10 cellular contexts compared by ENCODE assay signal in genomic region chr7:151552352-151553028, GRCh38. TPM values are rescaled to one million over a fixed set of nuclear protein-coding genes. Genes with fewer than 3 reads are reported as not detected.
DNase-seq lines count a peak whose midpoint lies in the region; ATAC-seq and TF ChIP-seq lines count a peak whose summit lies in the region.
"Had no signal": no experiment of that assay in that cellular context is flagged by ENCODE, and none has a peak within 500 bp of the region (broad histone marks: within the 10 kb centered on the region; RNA-seq: fewer than 3 reads in every experiment).

No MANE protein-coding gene starts in this region.

- H3K4me1 Mint-ChIP-seq in type B pancreatic cell (ENCODE audit: unreplicated experiment) = peaks cover 21% of the 10 kb centered on the region
- H3K4me1 Mint-ChIP-seq in activated naive CD8-positive, alpha-beta T cell treated with anti-CD3 and anti-CD28 coated beads for 36 hours = peaks cover 5% of the 10 kb centered on the region

- no peak overlapping the region for H3K27ac ChIP-seq in PC-9
- no peak overlapping the region for H3K27ac ChIP-seq in hepatocyte
- H3K27ac ChIP-seq: GM23248 had no signal

- WGBS in hepatocyte (ENCODE audit: low lambda C conversion rate, missing lambda C conversion rate) = 65% methylated on average over 10 of the region's 10 CpGs

- H3K4me3 ChIP-seq in PC-9 (no peak overlapping the region; the same call in 1 of the 2 replicates), hepatocyte (no peak overlapping the region)
- H3K4me3 ChIP-seq: GM23248 had no signal

- no peaks in the 10 kb centered on the region for H3K79me2 ChIP-seq in PC-9 (ENCODE audit: low read depth)
- no peaks in the 10 kb centered on the region for H3K79me2 ChIP-seq in hepatocyte

- H3K27ac Mint-ChIP-seq in type B pancreatic cell = peak overlapping the region; percentile 49
- no peak overlapping the region for H3K27ac Mint-ChIP-seq in activated naive CD8-positive, alpha-beta T cell treated with anti-CD3 and anti-CD28 coated beads for 36 hours

- ATAC-seq in HG02678 (IDR thresholded peaks at IDR 0.05; ENCODE audit: unreplicated experiment) = no peak

- no peaks in the 10 kb centered on the region for H3K27me3 Mint-ChIP-seq in type B pancreatic cell
- no peaks in the 10 kb centered on the region for H3K27me3 Mint-ChIP-seq in activated naive CD8-positive, alpha-beta T cell treated with anti-CD3 and anti-CD28 coated beads for 36 hours
- H3K27me3 Mint-ChIP-seq: central memory CD8-positive, alpha-beta T cell had no signal

- no peaks in the 10 kb centered on the region for H3K9me2 ChIP-seq in PC-9 (ENCODE audit: insufficient read depth)
- H3K9me2 ChIP-seq in hepatocyte (replicated peaks; ENCODE audit: insufficient read depth) = no peaks in the 10 kb centered on the region

- intact Hi-C loops in PC-9 (cut with micrococcal nuclease; ENCODE audit: unreplicated experiment) = loop anchor here (2.0 to 5.0 kb wide), 3 partner anchors 32 to 185 kb away; no protein-coding TSS in a partner anchor

- H3K36me3 Mint-ChIP-seq in type B pancreatic cell = no peaks in the 10 kb centered on the region
- no peaks in the 10 kb centered on the region for H3K36me3 Mint-ChIP-seq in activated naive CD8-positive, alpha-beta T cell treated with anti-CD3 and anti-CD28 coated beads for 36 hours

- H4K20me1 ChIP-seq in PC-9 (ENCODE audit: insufficient read depth) = no peaks in the 10 kb centered on the region
- H4K20me1 ChIP-seq in hepatocyte (ENCODE audit: insufficient read depth, poor library complexity, severe bottlenecking) = no peaks in the 10 kb centered on the region

- DNase-seq in SIG-M5 treated with dmso at 0.1 percent for 504 hours (lab: John Stamatoyannopoulos, UW; ENCODE audit: unreplicated experiment) (peak; percentile 30), SIG-M5 (lab: John Stamatoyannopoulos, UW) (no peak), PC-9 (peak; percentile 81 to 93), hepatocyte (ENCODE audit: low spot score) (peak; percentile 28), type B pancreatic cell (ENCODE audit: extremely low spot score, unreplicated experiment) (no peak), HK-2 (ENCODE audit: unreplicated experiment) (no peak)
- no peak for DNase-seq in activated naive CD8-positive, alpha-beta T cell treated with anti-CD3 and anti-CD28 coated beads for 36 hours
- DNase-seq: GM23248 had no signal

- no peaks in the 10 kb centered on the region for H3K9me3 Mint-ChIP-seq in type B pancreatic cell
- no peaks in the 10 kb centered on the region for H3K9me3 Mint-ChIP-seq in activated naive CD8-positive, alpha-beta T cell treated with anti-CD3 and anti-CD28 coated beads for 36 hours
- H3K9me3 Mint-ChIP-seq: central memory CD8-positive, alpha-beta T cell had no signal

- H2AFZ ChIP-seq in PC-9 (no peak overlapping the region), hepatocyte (no peak overlapping the region)
- H2AFZ ChIP-seq: GM23248 had no signal

- TF ChIP-seq CTCF in PC-9 (conservative IDR thresholded peaks at IDR 0.05) = no peak
- no peak for TF ChIP-seq CTCF in hepatocyte (IDR thresholded peaks at IDR 0.05; ENCODE audit: poor library complexity)
- TF ChIP-seq CTCF in type B pancreatic cell (conservative IDR thresholded peaks at IDR 0.05) = no peak

- H3K4me1 ChIP-seq in PC-9 (replicated peaks; ENCODE audit: insufficient read depth) (peaks cover 32% of the 10 kb centered on the region), hepatocyte (ENCODE audit: insufficient read depth) (peaks cover 3% of the 10 kb centered on the region)

- no peaks in the 10 kb centered on the region for H3K27me3 ChIP-seq in PC-9 (ENCODE audit: insufficient read depth, low read depth)
- H3K27me3 ChIP-seq in hepatocyte = no peaks in the 10 kb centered on the region

- no TSS peak for BruUV-seq in PC-9 (replicated peaks; lab: Mats Ljungman, UMichigan)

- H3K4me2 ChIP-seq in PC-9 = peak overlapping the region; percentile 49
- no peak overlapping the region for H3K4me2 ChIP-seq in hepatocyte

- H3K4me3 Mint-ChIP-seq in type B pancreatic cell = no peak overlapping the region
- no peak overlapping the region for H3K4me3 Mint-ChIP-seq in activated naive CD8-positive, alpha-beta T cell treated with anti-CD3 and anti-CD28 coated beads for 36 hours
- H3K4me3 Mint-ChIP-seq: central memory CD8-positive, alpha-beta T cell had no signal

- POLR2A ChIA-PET in PC-9 (lab: Charles Lee; ENCODE audit: unreplicated experiment) = interaction anchor here (0.6 to 0.8 kb wide), 4 partner anchors 33 to 197 kb away, joined by 3 to 9 read pairs (median 6); partner anchors contain the start of gene RHEB

- no peaks in the 10 kb centered on the region for H3K9me3 ChIP-seq in PC-9 (ENCODE audit: insufficient read depth, low read depth)
- no peaks in the 10 kb centered on the region for H3K9me3 ChIP-seq in hepatocyte (ENCODE audit: low read depth)

- CTCF ChIA-PET in PC-9 (lab: Charles Lee) = interaction anchor here (1.0 to 2.1 kb wide), 2 partner anchors 32 to 90 kb away, joined by 4 to 6 read pairs; partner anchors contain the start of gene RHEB

- no peaks in the 10 kb centered on the region for H3K36me3 ChIP-seq in PC-9 (ENCODE audit: low read depth)
- no peaks in the 10 kb centered on the region for H3K36me3 ChIP-seq in hepatocyte (replicated peaks; ENCODE audit: insufficient read depth, low read depth)

- H3F3A ChIP-seq in PC-9 (ENCODE audit: insufficient read depth, low read depth) = peaks cover 18% of the 10 kb centered on the region

RNA-seq across cellular contexts. Expression of gene RHEB, which starts 32.8 kb away (rescaled TPM):
- total RNA-seq in PC-9 (2021) (201 and 202 TPM in 2 replicates), hepatocyte (105 and 111 TPM in 2 replicates), type B pancreatic cell (ENCODE audit: low replicate concordance) (79.2 and 81.0 TPM in 2 replicates)
- 135 and 142 TPM in 2 replicates for polyA plus RNA-seq in hepatocyte
- 10 to 100 TPM; 42.0 to 46.8 TPM for total RNA-seq in activated naive CD8-positive, alpha-beta T cell treated with anti-CD3 and anti-CD28 coated beads for 36 hours

Comparison
In these comparisons a context has a peak if more than half of its experiments do, and no peak if none do; other contexts are left out.
1. DNase-seq: peak in SIG-M5 treated with dmso at 0.1 percent for 504 hours (single experiment), PC-9 (2 of 2) and hepatocyte (single experiment); none in SIG-M5 (single experiment), type B pancreatic cell (single experiment), HK-2 (single experiment) and activated naive CD8-positive, alpha-beta T cell treated with anti-CD3 and anti-CD28 coated beads for 36 hours (single experiment).